In genomic region chr1:10020668-10021067, GRCh38 we compare ENCODE assay signal across 24 cellular contexts. TPM values are rescaled to one million over a fixed set of nuclear protein-coding genes. Genes with fewer than 3 reads are reported as not detected.
"Had no signal": no experiment of that assay in that cellular context is flagged by ENCODE, and none has a peak within 500 bp of the region (broad histone marks: within the 10 kb centered on the region; RNA-seq: fewer than 3 reads in every experiment).

No MANE protein-coding gene starts in this region.

- H3K36me3 Mint-ChIP-seq: activated naive CD8-positive, alpha-beta T cell treated with anti-CD3 and anti-CD28 coated beads for 36 hours; mesothelial cell of epicardium; natural killer cell treated with Interleukin-12 subunit alpha and Interleukin-12 subunit beta and Interleukin-15 and Interleukin-18, amount 100 ng/mL, for 72 hours had no signal

- H3K27me3 Mint-ChIP-seq: activated naive CD8-positive, alpha-beta T cell treated with anti-CD3 and anti-CD28 coated beads for 36 hours; activated T-helper 17 cell treated with anti-CD3 and anti-CD28 coated beads, Interleukin-2, amount 50 U/mL, for 72 hours; natural killer cell treated with Interleukin-12 subunit alpha and Interleukin-12 subunit beta and Interleukin-15 and Interleukin-18, amount 100 ng/mL, for 72 hours had no signal

- H3K4me1 Mint-ChIP-seq: activated T-helper 17 cell treated with anti-CD3 and anti-CD28 coated beads, Interleukin-2, amount 50 U/mL, for 72 hours had no signal

- H3K4me3 Mint-ChIP-seq: activated naive CD8-positive, alpha-beta T cell treated with anti-CD3 and anti-CD28 coated beads for 36 hours; activated T-helper 17 cell treated with anti-CD3 and anti-CD28 coated beads, Interleukin-2, amount 50 U/mL, for 72 hours; mesothelial cell of epicardium; natural killer cell treated with Interleukin-12 subunit alpha and Interleukin-12 subunit beta and Interleukin-15 and Interleukin-18, amount 100 ng/mL, for 72 hours; stimulated activated naive CD8-positive, alpha-beta T cell treated with anti-CD3 and anti-CD28 coated beads, Interleukin-15, Interleukin-2, amounts not matched to agents 100 ng/mL and 50 ng/mL, for 24 hours had no signal

- H3K27ac Mint-ChIP-seq: activated naive CD8-positive, alpha-beta T cell treated with anti-CD3 and anti-CD28 coated beads for 36 hours; activated T-helper 17 cell treated with anti-CD3 and anti-CD28 coated beads, Interleukin-2, amount 50 U/mL, for 72 hours; mesothelial cell of epicardium; natural killer cell treated with Interleukin-12 subunit alpha and Interleukin-12 subunit beta and Interleukin-15 and Interleukin-18, amount 100 ng/mL, for 72 hours; stimulated activated naive CD8-positive, alpha-beta T cell treated with anti-CD3 and anti-CD28 coated beads, Interleukin-15, Interleukin-2, amounts not matched to agents 100 ng/mL and 50 ng/mL, for 24 hours had no signal

- ATAC-seq: activated T-helper 17 cell treated with anti-CD3 and anti-CD28 coated beads, Interleukin-2, amount 50 U/mL, for 72 hours; gastrocnemius medialis; left ventricle myocardium superior; natural killer cell treated with Interleukin-12 subunit alpha and Interleukin-12 subunit beta and Interleukin-15 and Interleukin-18, amount 100 ng/mL, for 72 hours; right lobe of liver; upper lobe of right lung had no signal

- H3K9me3 Mint-ChIP-seq: activated naive CD8-positive, alpha-beta T cell treated with anti-CD3 and anti-CD28 coated beads for 36 hours; activated T-helper 17 cell treated with anti-CD3 and anti-CD28 coated beads, Interleukin-2, amount 50 U/mL, for 72 hours; mesothelial cell of epicardium; natural killer cell treated with Interleukin-12 subunit alpha and Interleukin-12 subunit beta and Interleukin-15 and Interleukin-18, amount 100 ng/mL, for 72 hours; stimulated activated naive CD8-positive, alpha-beta T cell treated with anti-CD3 and anti-CD28 coated beads, Interleukin-15, Interleukin-2, amounts not matched to agents 100 ng/mL and 50 ng/mL, for 24 hours had no signal

- DNase-seq: activated CD4-positive, alpha-beta T cell treated with anti-CD3 and anti-CD28 coated beads, Interleukin-2, amount 50 U/mL, for 1 hour; activated CD4-positive, CD25-positive, alpha-beta regulatory T cell treated with anti-CD3 and anti-CD28 coated beads, Interleukin-2, amount 50 U/mL, for 72 hours; activated naive CD4-positive, alpha-beta T cell; activated naive CD8-positive, alpha-beta T cell treated with anti-CD3 and anti-CD28 coated beads for 36 hours; activated T-cell treated with anti-CD3 and anti-CD28 coated beads, Interleukin-2, amount 50 U/mL, for 1 hour; amniotic stem cell; cortex of kidney; gastrocnemius medialis; hippocampal formation; left ventricle myocardium superior; mammary epithelial cell; right lobe of liver; stimulated activated CD4-positive, alpha-beta T cell treated with anti-CD3 and anti-CD28 coated beads, Interleukin-1b, Interleukin-23, amount 100 ng/mL, for 48 hours; substantia nigra; thyroid gland; upper lobe of right lung; WERI-Rb-1 had no signal

- H3K4me3 ChIP-seq: breast epithelium, gastrocnemius medialis, right lobe of liver, skin epidermis, thyroid gland, upper lobe of right lung had no signal

RNA-seq across cellular contexts. Expression of gene RBP7, which starts 23.6 kb away (rescaled TPM):
- total RNA-seq: activated naive CD8-positive, alpha-beta T cell treated with anti-CD3 and anti-CD28 coated beads for 36 hours; activated T-helper 17 cell treated with anti-CD3 and anti-CD28 coated beads, Interleukin-2, amount 50 U/mL, for 72 hours; natural killer cell treated with Interleukin-12 subunit alpha and Interleukin-12 subunit beta and Interleukin-15 and Interleukin-18, amount 100 ng/mL, for 72 hours; T-helper 2 cell treated with Interferon-gamma antibody and Interleukin-4, amounts not matched to agents 100 ng/mL and 5 ng/mL, for 36 hours had no signal
